Comparison of ENCODE assay signal across 25 cellular contexts in the genomic region with DNA sequence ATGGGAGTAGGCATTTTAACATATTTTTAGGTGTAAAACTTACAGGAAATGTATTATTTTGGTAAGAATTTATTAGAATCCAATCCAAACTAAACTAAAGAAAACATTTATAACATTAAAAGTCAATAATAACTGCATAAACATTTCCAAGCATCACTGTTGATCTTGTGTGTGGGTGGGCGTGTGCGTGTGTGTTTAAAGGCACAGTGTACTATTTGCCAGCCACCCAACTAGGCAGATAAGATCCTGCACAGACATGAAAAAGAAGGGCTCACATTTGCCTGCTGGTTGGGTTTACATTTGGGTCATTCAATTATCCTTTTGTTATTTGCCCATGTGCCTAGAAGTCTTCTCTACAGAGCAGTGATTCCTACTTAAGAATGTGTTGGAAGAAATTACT. TPM values are rescaled to one million over a fixed set of nuclear protein-coding genes. Genes with fewer than 3 reads are reported as not detected.
"Had no signal": no experiment of that assay in that cellular context is flagged by ENCODE, and none has a peak within 500 bp of the region (broad histone marks: within the 10 kb centered on the region; RNA-seq: fewer than 3 reads in every experiment).

No MANE protein-coding gene starts in this region.

- H3K4me1 Mint-ChIP-seq: activated naive CD8-positive, alpha-beta T cell treated with anti-CD3 and anti-CD28 coated beads for 36 hours; naive thymus-derived CD4-positive, alpha-beta T cell had no signal

- H3K36me3 ChIP-seq: neural progenitor cell, ovary, uterus had no signal

- H3K4me1 ChIP-seq: neural progenitor cell, psoas muscle, right atrium auricular region, spleen, testis, uterus had no signal

- H3K4me3 ChIP-seq: lung, neural progenitor cell, ovary, psoas muscle, right atrium auricular region, spleen, testis, uterus had no signal

- H3K9me3 ChIP-seq: ovary, psoas muscle, right atrium auricular region, spleen, testis, uterus had no signal

- H3K27ac Mint-ChIP-seq: activated CD4-positive, alpha-beta memory T cell treated with anti-CD3 and anti-CD28 coated beads for 36 hours; activated naive CD8-positive, alpha-beta T cell treated with anti-CD3 and anti-CD28 coated beads for 36 hours; naive thymus-derived CD4-positive, alpha-beta T cell; neural progenitor cell had no signal

- H3K9me3 Mint-ChIP-seq: activated CD4-positive, alpha-beta memory T cell treated with anti-CD3 and anti-CD28 coated beads for 36 hours; neural progenitor cell had no signal

- H2AFZ ChIP-seq: neural progenitor cell had no signal

- H3K4me2 ChIP-seq: neural progenitor cell had no signal

- H3K27ac ChIP-seq: neural progenitor cell, ovary, psoas muscle, right atrium auricular region, spleen, testis, uterus had no signal

- H3K36me3 Mint-ChIP-seq: activated CD4-positive, alpha-beta memory T cell treated with anti-CD3 and anti-CD28 coated beads for 36 hours; activated naive CD8-positive, alpha-beta T cell treated with anti-CD3 and anti-CD28 coated beads for 36 hours; neural progenitor cell had no signal

- DNase-seq: activated CD4-positive, alpha-beta memory T cell treated with anti-CD3 and anti-CD28 coated beads for 36 hours; activated CD4-positive, alpha-beta T cell treated with anti-CD3 and anti-CD28 coated beads for 48 hours; activated naive CD4-positive, alpha-beta T cell treated with Interleukin-2 at 50 U/mL for 16 hours; activated naive CD8-positive, alpha-beta T cell treated with anti-CD3 and anti-CD28 coated beads for 36 hours; activated T-cell treated with anti-CD3 and anti-CD28 coated beads, Interleukin-2, amount 50 U/mL, for 48 hours; amniotic stem cell; cerebellar nuclear complex; effector CD4-positive, alpha-beta T cell; naive thymus-derived CD4-positive, alpha-beta T cell; ovary; psoas muscle; spleen; stimulated activated CD4-positive, alpha-beta T cell treated with anti-CD3 and anti-CD28 coated beads, Interleukin-4, amount 100 ng/mL, for 1 hour; stimulated activated naive CD4-positive, alpha-beta T cell; testis; trophoblast cell; uterus had no signal

- H3K27me3 ChIP-seq: neural progenitor cell, right atrium auricular region, spleen, testis, uterus had no signal

- H3K9ac ChIP-seq: neural progenitor cell had no signal

- H3K4me3 Mint-ChIP-seq: activated CD4-positive, alpha-beta memory T cell treated with anti-CD3 and anti-CD28 coated beads for 36 hours; activated naive CD8-positive, alpha-beta T cell treated with anti-CD3 and anti-CD28 coated beads for 36 hours; naive thymus-derived CD4-positive, alpha-beta T cell; neural progenitor cell had no signal

RNA-seq across cellular contexts. Expression of gene WNT16, which starts 31.0 kb away (rescaled TPM):
- total RNA-seq: activated CD4-positive, alpha-beta memory T cell treated with anti-CD3 and anti-CD28 coated beads for 36 hours; activated naive CD8-positive, alpha-beta T cell treated with anti-CD3 and anti-CD28 coated beads for 36 hours; bronchial epithelial cell; epithelial cell of proximal tubule; glomerular endothelial cell; kidney epithelial cell; left lobe of liver; naive thymus-derived CD4-positive, alpha-beta T cell had no signal
- polyA plus RNA-seq: naive thymus-derived CD4-positive, alpha-beta T cell; psoas muscle had no signal
